14 cellular contexts compared by ENCODE assay signal in the genomic region with DNA sequence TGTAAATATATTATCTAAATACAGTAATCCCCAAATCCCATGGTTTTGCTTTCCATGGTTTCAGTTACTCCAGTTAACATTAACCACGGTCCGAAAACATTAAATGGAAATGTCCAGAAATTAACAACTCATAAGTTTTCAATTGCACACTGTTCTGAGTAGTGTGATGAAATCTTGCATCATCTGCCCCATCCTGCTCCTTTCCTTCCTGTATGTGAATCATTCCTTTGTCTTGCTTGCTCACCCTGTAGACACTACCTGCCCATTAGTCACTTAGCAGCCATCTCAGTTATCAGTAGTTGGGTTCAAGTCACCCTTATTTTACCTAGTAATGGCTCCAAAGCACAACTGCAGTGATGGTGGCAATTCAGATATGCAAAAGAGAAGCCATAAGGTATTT.
A peak's percentile ranks its signal among the peaks of the same experiment; 100 is the strongest.
DNase-seq lines count a peak whose midpoint lies in the region; ATAC-seq, FAIRE-seq and TF ChIP-seq lines count a peak whose summit lies in the region.
"Had no signal": no experiment of that assay in that cellular context is flagged by ENCODE, and none has a peak within 500 bp of the region (broad histone marks: within the 10 kb centered on the region; RNA-seq: fewer than 3 reads in every experiment).

No MANE protein-coding gene starts in this region.

- peaks cover 19% of the 10 kb centered on the region for H3K9me3 Mint-ChIP-seq in Caco-2 (ENCODE audit: unreplicated experiment)
- H3K9me3 Mint-ChIP-seq in activated naive CD8-positive, alpha-beta T cell treated with anti-CD3 and anti-CD28 coated beads for 36 hours, result peaks cover 12% of the 10 kb centered on the region

- POLR2A ChIA-PET in Caco-2 (lab: Charles Lee), result no interaction called here

- no peaks in the 10 kb centered on the region for H3K36me3 Mint-ChIP-seq in Caco-2 (ENCODE audit: insufficient read depth, unreplicated experiment)
- H3K36me3 Mint-ChIP-seq in activated naive CD8-positive, alpha-beta T cell treated with anti-CD3 and anti-CD28 coated beads for 36 hours, result no peaks in the 10 kb centered on the region
- H3K36me3 Mint-ChIP-seq: stimulated activated effector memory CD8-positive, alpha-beta T cell treated with anti-CD3 and anti-CD28 coated beads, Interleukin-12 subunit alpha, Interleukin-12 subunit beta, amount 100 ng/mL, for 72 hours had no signal

- in situ Hi-C loops in GM13976 (cut with MboI; ENCODE audit: low sequenced_read_pairs, unreplicated experiment), result no loop called here

- H2AFZ ChIP-seq in keratinocyte (ENCODE audit: control insufficient read depth, low read length), result peak overlapping the region; percentile 70

- no peaks in the 10 kb centered on the region for H3K79me2 ChIP-seq in keratinocyte (ENCODE audit: control insufficient read depth, insufficient read depth, low read length)

- dilution Hi-C loops in keratinocyte (cut with MboI; ENCODE audit: extremely low pct_ligation_motif_present, low sequenced_read_pairs), result no loop called here

- DNase-seq in Caco-2 (peak in 1 of 2 experiments; percentile 8), MG63 (peak; percentile 8), keratinocyte (ENCODE audit: low read depth, low spot score) (peak; percentile 21), GM03348 (ENCODE audit: low spot score) (no peak), T1000 (lab: John Stamatoyannopoulos, UW) (no peak), GM13976 (ENCODE audit: low spot score) (no peak)
- DNase-seq in activated naive CD8-positive, alpha-beta T cell treated with anti-CD3 and anti-CD28 coated beads for 36 hours, result no peak
- DNase-seq: hypothalamus; NCI-H2171 treated with DMSO at 0.1 percent for 48 hours; stimulated activated CD4-positive, alpha-beta T cell treated with anti-CD3 and anti-CD28 coated beads, Interleukin-1b, Interleukin-23, amount 100 ng/mL, for 48 hours had no signal

- H3K27me3 ChIP-seq in Caco-2 (replicated peaks; ENCODE audit: control insufficient read depth, insufficient read depth, low read length) (no peaks in the 10 kb centered on the region), MG63 (no peaks in the 10 kb centered on the region), keratinocyte (ENCODE audit: control insufficient read depth, extremely low read depth, insufficient read depth, low read length) (no peaks in the 10 kb centered on the region)

- H3K9me3 ChIP-seq in Caco-2 (no peaks in the 10 kb centered on the region), MG63 (no peaks in the 10 kb centered on the region), keratinocyte (ENCODE audit: control insufficient read depth, low read depth, low read length) (peaks cover 4% of the 10 kb centered on the region)

- no peak for ATAC-seq in GM18867 (IDR thresholded peaks at IDR 0.05; ENCODE audit: unreplicated experiment)
- ATAC-seq: stimulated activated effector memory CD8-positive, alpha-beta T cell treated with anti-CD3 and anti-CD28 coated beads, Interleukin-12 subunit alpha, Interleukin-12 subunit beta, amount 100 ng/mL, for 72 hours had no signal

- BruUV-seq in Caco-2 (replicated peaks; lab: Mats Ljungman, UMichigan), result no TSS peak

- no peak overlapping the region for H3K9ac ChIP-seq in keratinocyte (ENCODE audit: control insufficient read depth, extremely low read depth, insufficient read depth, low read length)

- peak overlapping the region; percentile 94 for H3K27ac Mint-ChIP-seq in Caco-2 (ENCODE audit: unreplicated experiment)
- peak overlapping the region; percentile 67 for H3K27ac Mint-ChIP-seq in activated naive CD8-positive, alpha-beta T cell treated with anti-CD3 and anti-CD28 coated beads for 36 hours
- H3K27ac Mint-ChIP-seq: progenitor cell of endocrine pancreas; stimulated activated effector memory CD8-positive, alpha-beta T cell treated with anti-CD3 and anti-CD28 coated beads, Interleukin-12 subunit alpha, Interleukin-12 subunit beta, amount 100 ng/mL, for 72 hours had no signal

- no peak for TF ChIP-seq CTCF in Caco-2 (IDR thresholded peaks at IDR 0.05; ENCODE audit: insufficient read depth in 1 of 2, low read depth in 1 of 2, low read length in 1 of 2, severe bottlenecking in 1 of 2, unreplicated experiment in 1 of 2)
- TF ChIP-seq CTCF in keratinocyte (optimal IDR thresholded peaks at IDR 0.05 in 1 of 3, IDR thresholded peaks at IDR 0.05 in 1 of 3, conservative IDR thresholded peaks at IDR 0.05 in 1 of 3; ENCODE audit: extremely low read depth in 1 of 3, insufficient read depth in 2 of 3, low read length in 3 of 3), result no peak
- no peak for TF ChIP-seq CTCF in GM13976 (IDR thresholded peaks at IDR 0.05; ENCODE audit: borderline replicate concordance, control extremely low read depth, extremely low read depth, insufficient read depth, missing control alignments)

- peaks cover 12% of the 10 kb centered on the region for H3K4me1 Mint-ChIP-seq in Caco-2 (ENCODE audit: low read depth, unreplicated experiment)
- no peaks in the 10 kb centered on the region for H3K4me1 Mint-ChIP-seq in activated naive CD8-positive, alpha-beta T cell treated with anti-CD3 and anti-CD28 coated beads for 36 hours
- H3K4me1 Mint-ChIP-seq: stimulated activated effector memory CD8-positive, alpha-beta T cell treated with anti-CD3 and anti-CD28 coated beads, Interleukin-12 subunit alpha, Interleukin-12 subunit beta, amount 100 ng/mL, for 72 hours had no signal

- no peaks in the 10 kb centered on the region for H4K20me1 ChIP-seq in keratinocyte (ENCODE audit: control insufficient read depth, extremely low read depth, insufficient read depth, low read length)

- CTCF ChIA-PET in Caco-2 (lab: Charles Lee), result no interaction called here

- peak; percentile 81 for FAIRE-seq in keratinocyte (lab: Jason Lieb, UNC)
- FAIRE-seq: G401.6 had no signal

- H3K27me3 Mint-ChIP-seq in Caco-2 (ENCODE audit: insufficient read depth, unreplicated experiment), result no peaks in the 10 kb centered on the region
- H3K27me3 Mint-ChIP-seq in activated naive CD8-positive, alpha-beta T cell treated with anti-CD3 and anti-CD28 coated beads for 36 hours, result no peaks in the 10 kb centered on the region
- H3K27me3 Mint-ChIP-seq: progenitor cell of endocrine pancreas had no signal

- H3K4me3 ChIP-seq in Caco-2 (ENCODE audit: low read depth, low read length) (no peak overlapping the region), MG63 (no peak overlapping the region), keratinocyte (ENCODE audit: control insufficient read depth in 2 of 3, extremely low read depth in 1 of 3, insufficient read depth in 2 of 3, low read depth in 1 of 3, low read length in 3 of 3) (no peak overlapping the region)

- peak overlapping the region; percentile 79 for H3K27ac ChIP-seq in keratinocyte (ENCODE audit: control insufficient read depth, insufficient read depth, low read length)

- intact Hi-C loops in Caco-2 (cut with micrococcal nuclease; ENCODE audit: unreplicated experiment), result no loop called here

- H3K9me1 ChIP-seq in keratinocyte (ENCODE audit: control insufficient read depth, extremely low read depth, insufficient read depth, low read length), result no peaks in the 10 kb centered on the region

- H3K36me3 ChIP-seq in Caco-2 (ENCODE audit: control insufficient read depth, insufficient read depth, low read length) (no peaks in the 10 kb centered on the region), MG63 (no peaks in the 10 kb centered on the region), keratinocyte (ENCODE audit: control insufficient read depth in 2 of 2, extremely low read depth in 1 of 2, insufficient read depth in 2 of 2, low read length in 2 of 2) (no peaks in the 10 kb centered on the region)

- no peak overlapping the region for H3K4me2 ChIP-seq in keratinocyte (ENCODE audit: control insufficient read depth, extremely low read depth, insufficient read depth, low read depth, low read length)

- peaks cover 31% of the 10 kb centered on the region for H3K4me1 ChIP-seq in Caco-2
- H3K4me1 ChIP-seq in keratinocyte (ENCODE audit: control insufficient read depth, extremely low read depth, insufficient read depth, low read length), result peaks cover 11% of the 10 kb centered on the region

- no peak overlapping the region for H3K4me3 Mint-ChIP-seq in Caco-2 (ENCODE audit: unreplicated experiment)
- H3K4me3 Mint-ChIP-seq in activated naive CD8-positive, alpha-beta T cell treated with anti-CD3 and anti-CD28 coated beads for 36 hours, result no peak overlapping the region
- H3K4me3 Mint-ChIP-seq: stimulated activated effector memory CD8-positive, alpha-beta T cell treated with anti-CD3 and anti-CD28 coated beads, Interleukin-12 subunit alpha, Interleukin-12 subunit beta, amount 100 ng/mL, for 72 hours had no signal

Comparison
In these comparisons a context has a peak if more than half of its experiments do, and no peak if none do; other contexts are left out.
1. DNase-seq: peak in MG63 (single experiment) and keratinocyte (single experiment); none in activated naive CD8-positive, alpha-beta T cell treated with anti-CD3 and anti-CD28 coated beads for 36 hours (single experiment), GM03348 (single experiment), T1000 (single experiment) and GM13976 (single experiment).